In the genomic region with DNA sequence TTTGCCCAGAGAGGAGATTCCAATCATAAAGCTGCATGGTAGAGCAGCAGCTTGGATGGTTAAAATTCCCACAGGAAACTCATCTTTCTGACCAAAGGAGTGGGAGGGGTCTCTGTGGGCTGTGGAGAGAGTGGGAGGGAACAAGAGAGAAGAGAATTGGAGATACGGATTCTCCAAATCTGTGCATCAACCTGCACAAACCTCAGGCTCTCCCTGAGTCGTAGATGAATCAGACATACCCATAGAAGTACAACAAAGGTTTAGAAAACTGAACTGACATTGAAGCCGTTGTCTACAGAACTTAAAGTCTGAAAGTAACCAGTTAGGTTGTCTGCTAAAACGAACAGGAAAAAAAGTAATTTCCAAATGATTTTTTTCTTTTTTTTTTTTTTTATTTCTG, we compare ENCODE assay signal across 22 cellular contexts.
"Had no signal": no experiment of that assay in that cellular context is flagged by ENCODE, and none has a peak within 500 bp of the region (broad histone marks: within the 10 kb centered on the region; RNA-seq: fewer than 3 reads in every experiment).

No MANE protein-coding gene starts in this region.

- H3K9me3 ChIP-seq: neutrophil, ovary, prostate gland, thoracic aorta had no signal

- H3K27me3 ChIP-seq: cardiac muscle cell, ovary had no signal

- H3K36me3 Mint-ChIP-seq: activated naive CD8-positive, alpha-beta T cell treated with anti-CD3 and anti-CD28 coated beads, Interleukin-2, amount 10 ng/mL, durations not matched to agents 7 days and 5 days; type B pancreatic cell; WTC11 had no signal

- DNase-seq: activated CD4-positive, alpha-beta T cell treated with anti-CD3 and anti-CD28 coated beads for 36 hours; activated CD4-positive, alpha-beta T cell treated with anti-CD3 and anti-CD28 coated beads, Interleukin-2, amount 50 U/mL, for 4 hours; activated naive CD4-positive, alpha-beta T cell treated with Interleukin-2 at 50 U/mL for 16 hours; activated naive CD8-positive, alpha-beta T cell treated with anti-CD3 and anti-CD28 coated beads, Interleukin-2, amount 10 ng/mL, durations not matched to agents 7 days and 5 days; activated T-cell treated with anti-CD3 and anti-CD28 coated beads, Interleukin-2, amount 50 U/mL, for 48 hours; amygdala; erythroblast; foreskin melanocyte; hippocampal formation; left ventricle myocardium superior; midbrain; ovary; stimulated activated CD4-positive, alpha-beta T cell treated with anti-CD3 and anti-CD28 coated beads, Interleukin-2, amount 100 ng/mL, for 48 hours; stimulated activated naive CD4-positive, alpha-beta T cell; T-helper 1 cell had no signal

- H3K4me3 ChIP-seq: cardiac muscle cell, ovary, prostate gland, thoracic aorta had no signal

- H3K9me3 Mint-ChIP-seq: activated naive CD8-positive, alpha-beta T cell treated with anti-CD3 and anti-CD28 coated beads, Interleukin-2, amount 10 ng/mL, durations not matched to agents 7 days and 5 days; type B pancreatic cell had no signal

- H3K4me1 ChIP-seq: prostate gland had no signal

- H3K27ac ChIP-seq: cardiac muscle cell, neutrophil, ovary, prostate gland, thoracic aorta had no signal

- H3K36me3 ChIP-seq: cardiac muscle cell, neutrophil, ovary, prostate gland, thoracic aorta had no signal

- H3K4me3 Mint-ChIP-seq: activated CD4-positive, alpha-beta T cell treated with anti-CD3 and anti-CD28 coated beads for 36 hours; activated naive CD8-positive, alpha-beta T cell treated with anti-CD3 and anti-CD28 coated beads, Interleukin-2, amount 10 ng/mL, durations not matched to agents 7 days and 5 days; nephron; type B pancreatic cell; WTC11 had no signal

- H3K4me1 Mint-ChIP-seq: activated CD4-positive, alpha-beta T cell treated with anti-CD3 and anti-CD28 coated beads for 36 hours; activated naive CD8-positive, alpha-beta T cell treated with anti-CD3 and anti-CD28 coated beads, Interleukin-2, amount 10 ng/mL, durations not matched to agents 7 days and 5 days had no signal

- H3K27ac Mint-ChIP-seq: activated CD4-positive, alpha-beta T cell treated with anti-CD3 and anti-CD28 coated beads for 36 hours; activated naive CD8-positive, alpha-beta T cell treated with anti-CD3 and anti-CD28 coated beads, Interleukin-2, amount 10 ng/mL, durations not matched to agents 7 days and 5 days; nephron; type B pancreatic cell; WTC11 had no signal
